ENCODE assay signal across 19 cellular contexts in the genomic region with DNA sequence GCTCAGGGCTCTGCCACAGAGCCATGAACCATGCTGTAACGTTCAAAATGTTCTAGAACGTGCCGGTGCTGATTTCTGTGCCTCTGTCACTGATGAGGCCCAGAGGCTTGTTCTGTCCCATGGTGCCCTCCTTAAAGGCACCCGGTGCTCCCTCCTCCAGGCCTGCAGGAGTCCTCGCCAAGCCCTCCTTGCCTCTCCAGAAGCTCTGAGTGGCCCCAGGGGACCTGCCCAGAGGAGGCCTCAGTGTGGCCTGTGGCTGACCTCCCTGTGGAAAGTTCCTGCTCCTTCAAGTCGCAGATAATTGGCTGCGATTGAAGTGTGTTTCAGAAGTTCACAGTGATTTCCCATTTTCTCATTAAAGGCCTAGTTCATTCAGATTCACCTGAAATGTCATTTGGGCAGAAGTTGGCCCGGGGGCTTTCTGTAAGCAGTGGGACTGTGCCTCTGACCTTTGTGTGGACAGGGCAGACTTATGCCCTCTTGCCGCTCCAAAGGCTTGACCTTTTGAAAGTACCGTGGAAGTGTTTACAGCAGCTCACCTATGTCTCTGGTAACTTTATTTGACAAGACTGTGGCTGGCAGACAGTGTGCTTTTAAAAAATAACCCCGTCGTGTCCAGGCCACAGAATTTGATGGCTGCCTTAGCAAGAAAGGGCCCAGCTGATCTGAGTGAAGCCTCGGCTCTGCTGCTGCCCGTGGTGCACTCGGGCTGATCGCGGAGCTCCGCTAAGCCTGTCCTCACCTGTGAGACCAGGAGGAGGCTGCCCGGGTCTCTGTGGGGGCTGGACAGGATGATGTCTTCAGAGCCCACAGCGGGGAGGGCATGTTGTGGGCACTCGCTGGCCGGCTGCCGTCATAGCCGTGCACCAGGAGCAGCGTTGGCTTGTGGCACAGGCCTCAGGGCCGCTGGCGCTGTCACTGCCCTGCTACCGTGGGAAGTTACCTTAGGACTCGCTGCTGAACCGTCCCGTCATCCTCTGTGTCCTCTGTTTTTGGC. TPM values are rescaled to one million over a fixed set of nuclear protein-coding genes. Genes with fewer than 3 reads are reported as not detected.
DNase-seq lines count a peak whose midpoint lies in the region; ATAC-seq, FAIRE-seq and TF ChIP-seq lines count a peak whose summit lies in the region.
"Had no signal": no experiment of that assay in that cellular context is flagged by ENCODE, and none has a peak within 500 bp of the region (broad histone marks: within the 10 kb centered on the region; RNA-seq: fewer than 3 reads in every experiment).

No MANE protein-coding gene starts in this region.

- POLR2A ChIA-PET in H1 (lab: Charles Lee; ENCODE audit: partially characterized antibody), result interaction anchor here (1.4 kb wide), 1 partner anchor 79 kb away, joined by 4 read pairs; no protein-coding TSS in a partner anchor

- H3K4me3 ChIP-seq in H1 (ENCODE audit: extremely low read depth in 1 of 4, insufficient read depth in 2 of 4, low read depth in 3 of 4, low read length in 4 of 4) (no peak overlapping the region), mesenchymal stem cell (ENCODE audit: insufficient read depth in 1 of 2, low read depth in 1 of 2, low read length in 2 of 2) (no peak overlapping the region)
- H3K4me3 ChIP-seq: A549 had no signal

- H2BK15ac ChIP-seq in H1 (ENCODE audit: low read length) (no peak overlapping the region), mesenchymal stem cell (ENCODE audit: low read depth, poor library complexity, severe bottlenecking) (no peak overlapping the region)

- H3K23ac ChIP-seq in H1 (ENCODE audit: insufficient read length) (no peak overlapping the region), mesenchymal stem cell (ENCODE audit: low read length in 2 of 2) (no peak overlapping the region)

- CTCF ChIA-PET in H1 (lab: Charles Lee; ENCODE audit: partially characterized antibody), result interaction anchor here (1.1 to 11.2 kb wide), 5 partner anchors 12 to 107 kb away, joined by 3 to 237 read pairs (median 4); no protein-coding TSS in a partner anchor

- no peak overlapping the region for H4K5ac ChIP-seq in H1 (ENCODE audit: insufficient read length, low read depth, low read length)

- H3K4ac ChIP-seq in H1 (replicated peaks; ENCODE audit: insufficient read length, low read depth, low read length) (no peak overlapping the region), mesenchymal stem cell (ENCODE audit: low read depth in 1 of 2, low read length in 2 of 2) (no peak overlapping the region)

- H2AK5ac ChIP-seq in H1 (ENCODE audit: low read depth, low read length), result no peak overlapping the region
- H2AK5ac ChIP-seq in mesenchymal stem cell (ENCODE audit: low read length, severe bottlenecking), result no peak overlapping the region

- H3K4me1 ChIP-seq in H1 (replicated peaks in 1 of 4; ENCODE audit: control insufficient read depth in 3 of 4, insufficient read depth in 4 of 4, low read length in 3 of 4) (peaks cover 0 to 5% (median 2%) of the 10 kb centered on the region in 4 experiments; a peak in 2 of 7 replicates), mesenchymal stem cell (ENCODE audit: control insufficient read depth, insufficient read depth, low read depth, low read length) (peaks cover 16% of the 10 kb centered on the region)
- H3K4me1 ChIP-seq: A549 had no signal

- H2BK12ac ChIP-seq in H1 (ENCODE audit: low read depth, low read length), result no peak overlapping the region
- no peak overlapping the region for H2BK12ac ChIP-seq in mesenchymal stem cell (ENCODE audit: low read length in 2 of 2)

- H3K36me3 ChIP-seq in H1 (ENCODE audit: control insufficient read depth in 2 of 4, insufficient read depth in 4 of 4, low read length in 3 of 4) (peaks cover 4 to 19% (median 12%) of the 10 kb centered on the region in 4 experiments; a peak in 5 of 8 replicates), mesenchymal stem cell (ENCODE audit: control insufficient read depth in 1 of 2, insufficient read depth in 2 of 2, low read depth in 1 of 2, low read length in 2 of 2) (peaks cover 65 to 70% of the 10 kb centered on the region in 2 experiments)

- TF ChIP-seq RAD21 in H1 (IDR thresholded peaks at IDR 0.05 in 1 of 2, conservative IDR thresholded peaks at IDR 0.05 in 1 of 2; ENCODE audit: low read depth in 2 of 2, low read length in 2 of 2), result no peak

- H3K4me2 ChIP-seq in H1 (ENCODE audit: insufficient read depth in 1 of 2, low read depth in 2 of 2, low read length in 2 of 2), result no peak overlapping the region
- H3K4me2 ChIP-seq in mesenchymal stem cell (ENCODE audit: low read length, poor library complexity, severe bottlenecking), result no peak overlapping the region
- H3K4me2 ChIP-seq: A549 had no signal

- H2BK5ac ChIP-seq in H1 (ENCODE audit: low read depth, low read length), result no peak overlapping the region
- no peak overlapping the region for H2BK5ac ChIP-seq in mesenchymal stem cell (ENCODE audit: low read depth, low read length, poor library complexity, severe bottlenecking)

- no peak overlapping the region for H2BK20ac ChIP-seq in H1 (ENCODE audit: low read length)

- peak overlapping the region; percentile 70 for H3K27ac Mint-ChIP-seq in stimulated activated effector memory CD8-positive, alpha-beta T cell treated with anti-CD3 and anti-CD28 coated beads, Interleukin-12 subunit alpha, Interleukin-12 subunit beta, amount 100 ng/mL, for 72 hours
- H3K27ac Mint-ChIP-seq: CD4-positive, alpha-beta T cell had no signal

- H3K27me3 ChIP-seq in H1 (replicated peaks in 1 of 4; ENCODE audit: control insufficient read depth in 3 of 4, extremely low read depth in 1 of 4, insufficient read depth in 3 of 4, low read length in 3 of 4) (no peaks in the 10 kb centered on the region), mesenchymal stem cell (ENCODE audit: control insufficient read depth in 1 of 2, insufficient read depth in 1 of 2, low read length in 2 of 2) (no peaks in the 10 kb centered on the region)

- H2BK120ac ChIP-seq in H1 (replicated peaks; ENCODE audit: low read depth, low read length) (no peak overlapping the region), mesenchymal stem cell (ENCODE audit: low read depth, low read length) (no peak overlapping the region)

- H4K91ac ChIP-seq in H1 (replicated peaks; ENCODE audit: insufficient read length, low read length) (no peak overlapping the region), mesenchymal stem cell (ENCODE audit: low read length) (peak overlapping the region; percentile 64)

- H4K20me1 ChIP-seq in H1 (replicated peaks in 1 of 2; ENCODE audit: control insufficient read depth in 1 of 2, insufficient read depth in 2 of 2, low read length in 2 of 2), result peaks cover 0 to 4% of the 10 kb centered on the region in 2 experiments

- H3K9me3 Mint-ChIP-seq in stimulated activated effector memory CD8-positive, alpha-beta T cell treated with anti-CD3 and anti-CD28 coated beads, Interleukin-12 subunit alpha, Interleukin-12 subunit beta, amount 100 ng/mL, for 72 hours, result no peaks in the 10 kb centered on the region
- H3K9me3 Mint-ChIP-seq: CD4-positive, alpha-beta T cell had no signal

- H3K79me1 ChIP-seq in H1 (ENCODE audit: low read depth, low read length) (no peaks in the 10 kb centered on the region), mesenchymal stem cell (replicated peaks; ENCODE audit: low read length, poor library complexity, severe bottlenecking) (peaks cover 26% of the 10 kb centered on the region)

- no peak for TF ChIP-seq POLR2A in H1 (IDR thresholded peaks at IDR 0.05; ENCODE audit: control extremely low read depth in 1 of 2, low read depth in 2 of 2, low read length in 2 of 2)

- FAIRE-seq in H1 (lab: Jason Lieb, UNC), result no peak
- FAIRE-seq: A549, H54 had no signal

- no peak for DNase-seq in Right ventricle myocardium superior
- no peak for DNase-seq in Right ventricle myocardium inferior (ENCODE audit: missing footprints)
- DNase-seq in H1 (ENCODE audit: low read depth in 1 of 2, low spot score in 2 of 2), result no peak
- DNase-seq in mesenchymal stem cell, result no peak
- DNase-seq in stimulated activated effector memory CD8-positive, alpha-beta T cell treated with anti-CD3 and anti-CD28 coated beads, Interleukin-12 subunit alpha, Interleukin-12 subunit beta, amount 100 ng/mL, for 72 hours (ENCODE audit: low spot score in 2 of 2), result no peak
- no peak for DNase-seq in NCI-H146 treated with DMSO at 0.1 percent for 48 hours (lab: John Stamatoyannopoulos, UW; ENCODE audit: unreplicated experiment)
- DNase-seq in GOT3 (lab: John Stamatoyannopoulos, UW), result no peak
- DNase-seq in GM19238 (ENCODE audit: insufficient read length, low spot score), result no peak
- DNase-seq: AML-193; Calu3; CD4-positive, alpha-beta T cell; DMS79 treated with DMSO at 0.1 percent for 48 hours; GF-D8; HCEC 1CT had no signal

- H4K8ac ChIP-seq in H1 (ENCODE audit: extremely low read depth, insufficient read depth, low read length) (0 out of 2 replicates have a peak overlapping the region, but pooled peaks have one; percentile 17), mesenchymal stem cell (ENCODE audit: low read length) (no peak overlapping the region)

- no peaks in the 10 kb centered on the region for H3K23me2 ChIP-seq in H1 (ENCODE audit: low read depth, low read length)

- H2AFZ ChIP-seq in H1 (ENCODE audit: low read length) (no peak overlapping the region), mesenchymal stem cell (ENCODE audit: low read depth, low read length) (no peak overlapping the region)

- H3K18ac ChIP-seq in H1 (ENCODE audit: extremely low read depth, low read length), result no peak overlapping the region
- no peak overlapping the region for H3K18ac ChIP-seq in mesenchymal stem cell (ENCODE audit: low read depth in 1 of 2, low read length in 2 of 2)

- no peaks in the 10 kb centered on the region for H3K79me2 ChIP-seq in H1 (ENCODE audit: control insufficient read depth in 1 of 2, insufficient read depth in 2 of 2, low read length in 2 of 2)

- no peak for TF ChIP-seq EP300 in H1 (IDR thresholded peaks at IDR 0.05; ENCODE audit: borderline replicate concordance in 1 of 2, low read depth in 2 of 2, low read length in 2 of 2)

- no peaks in the 10 kb centered on the region for H3K9me3 ChIP-seq in H1 (ENCODE audit: insufficient read depth in 2 of 2, low read depth in 1 of 2, low read length in 1 of 2)
- H3K9me3 ChIP-seq in mesenchymal stem cell (ENCODE audit: control insufficient read depth, low read length), result no peaks in the 10 kb centered on the region
- H3K9me3 ChIP-seq: A549 had no signal

- WGBS in H1 (ENCODE audit: extremely low coverage in 1 of 2, insufficient coverage in 1 of 2, insufficient read length in 1 of 2, insufficient replicate concordance in 2 of 2, low coverage in 1 of 2, low lambda C conversion rate in 2 of 2, missing lambda C conversion rate in 1 of 2), 2 experiments, result 93% methylated on average over 25 of the region's 31 CpGs; no CpG with 5 or more reads in 1 of the 2 experiments
- WGBS in mesenchymal stem cell, result 91% methylated on average over 31 of the region's 31 CpGs

- no peaks in the 10 kb centered on the region for H3K4me1 Mint-ChIP-seq in stimulated activated effector memory CD8-positive, alpha-beta T cell treated with anti-CD3 and anti-CD28 coated beads, Interleukin-12 subunit alpha, Interleukin-12 subunit beta, amount 100 ng/mL, for 72 hours

- no peak overlapping the region for H3K27ac ChIP-seq in H1 (ENCODE audit: low read depth, low read length)
- no peak overlapping the region for H3K27ac ChIP-seq in mesenchymal stem cell (ENCODE audit: low read length, poor library complexity, severe bottlenecking)
- H3K27ac ChIP-seq: 22Rv1, A549, C4-2B, HL-60 had no signal

- peaks cover 80% of the 10 kb centered on the region for H3K36me3 Mint-ChIP-seq in stimulated activated effector memory CD8-positive, alpha-beta T cell treated with anti-CD3 and anti-CD28 coated beads, Interleukin-12 subunit alpha, Interleukin-12 subunit beta, amount 100 ng/mL, for 72 hours

- no peak overlapping the region for H3K4me3 Mint-ChIP-seq in stimulated activated effector memory CD8-positive, alpha-beta T cell treated with anti-CD3 and anti-CD28 coated beads, Interleukin-12 subunit alpha, Interleukin-12 subunit beta, amount 100 ng/mL, for 72 hours
- H3K4me3 Mint-ChIP-seq: CD4-positive, alpha-beta T cell had no signal

- ATAC-seq in Right ventricle myocardium superior (ENCODE audit: poor library complexity) (peak; percentile 21), Right ventricle myocardium inferior (no peak)
- ATAC-seq in stimulated activated effector memory CD8-positive, alpha-beta T cell treated with anti-CD3 and anti-CD28 coated beads, Interleukin-12 subunit alpha, Interleukin-12 subunit beta, amount 100 ng/mL, for 72 hours, result no peak
- ATAC-seq: A549 had no signal

- TF ChIP-seq CTCF in H1 (IDR thresholded peaks at IDR 0.05; ENCODE audit: control extremely low read depth in 1 of 3, insufficient read depth in 1 of 3, low read depth in 1 of 3, low read length in 3 of 3), result no peak

- no peak overlapping the region for H3K56ac ChIP-seq in H1 (replicated peaks; ENCODE audit: insufficient read length, low read depth, low read length)

- intact Hi-C loops in Right ventricle myocardium superior (cut with DNase I), result loop anchor here (5.0 kb wide), 1 partner anchor 126 kb away; the partner anchor contains the start of gene CPZ
- intact Hi-C loops in Right ventricle myocardium inferior (cut with DNase I), result no loop called here

- H3K14ac ChIP-seq in H1 (ENCODE audit: insufficient read length) (no peak overlapping the region), mesenchymal stem cell (ENCODE audit: low read length in 2 of 2) (no peak overlapping the region)

- H3K9ac ChIP-seq in H1 (replicated peaks in 1 of 4; ENCODE audit: extremely low read depth in 1 of 4, low read depth in 3 of 4, low read length in 3 of 4), result no peak overlapping the region
- no peak overlapping the region for H3K9ac ChIP-seq in mesenchymal stem cell (ENCODE audit: low read length)

RNA-seq across cellular contexts. Expression of gene TRMT44, which starts 25.3 kb away (rescaled TPM):
- total RNA-seq in Right ventricle myocardium superior, result 8.4 TPM
- total RNA-seq in Right ventricle myocardium inferior, result 9.2 TPM
- total RNA-seq in H1 (2021; fragmentation: NEBNext Ultra II Directional; extraction: Animal tissue kit (Norgen Biotek cat#: 25700)), result 20.1 and 23.9 TPM in 2 replicates
- 8.6 and 11.6 TPM in 2 replicates for polyA plus RNA-seq in H1 (2011; rRNA removed)
- 10.6 TPM for polyA plus RNA-seq in H1 (2011; cell fraction: cytosol; rRNA removed)
- 37.2 TPM for polyA plus RNA-seq in H1 (2011; cell fraction: nucleus; rRNA removed)
- 9.3 to 14.4 TPM (median 11.8 TPM) in 4 replicates for polyA plus RNA-seq in H1 (2012, experiment 1 of 2)
- polyA plus RNA-seq in H1 (2012, experiment 2 of 2), result 5.4 TPM
- 7.4 TPM for polyA plus RNA-seq in H1 (2013, experiment 1 of 2)
- 7.0 TPM for polyA plus RNA-seq in H1 (2013, experiment 2 of 2)
- polyA minus RNA-seq in H1 (2011; rRNA and poly(A)+ RNA removed), result 14.1 and 18.0 TPM in 2 replicates
- polyA minus RNA-seq in H1 (2011; cell fraction: cytosol; rRNA and poly(A)+ RNA removed), result 19.2 TPM
- 52.7 TPM for polyA minus RNA-seq in H1 (2011; cell fraction: nucleus; rRNA and poly(A)+ RNA removed)
- polyA plus RNA-seq in mesenchymal stem cell (2013, experiment 1 of 2), result 3.7 TPM
- polyA plus RNA-seq in mesenchymal stem cell (2013, experiment 2 of 2), result 3.6 TPM

RNA-seq across cellular contexts. Expression of gene ACOX3, which starts 25.4 kb away (rescaled TPM):
- 22.5 TPM for total RNA-seq in Right ventricle myocardium superior
- 25.3 TPM for total RNA-seq in Right ventricle myocardium inferior
- 9.9 and 10.2 TPM in 2 replicates for total RNA-seq in H1 (2021; fragmentation: NEBNext Ultra II Directional; extraction: Animal tissue kit (Norgen Biotek cat#: 25700))
- polyA plus RNA-seq in H1 (2011; rRNA removed), result 2.5 and 4.3 TPM in 2 replicates
- 3.5 TPM for polyA plus RNA-seq in H1 (2011; cell fraction: cytosol; rRNA removed)
- polyA plus RNA-seq in H1 (2011; cell fraction: nucleus; rRNA removed), result 4.9 TPM
- 5.7 to 10.4 TPM (median 7.9 TPM) in 4 replicates for polyA plus RNA-seq in H1 (2012, experiment 1 of 2)
- polyA plus RNA-seq in H1 (2012, experiment 2 of 2), result 8.1 TPM
- 6.0 TPM for polyA plus RNA-seq in H1 (2013, experiment 1 of 2)
- polyA plus RNA-seq in H1 (2013, experiment 2 of 2), result 5.7 TPM
- 5.4 and 9.0 TPM in 2 replicates for polyA minus RNA-seq in H1 (2011; rRNA and poly(A)+ RNA removed)
- 2.1 TPM for polyA minus RNA-seq in H1 (2011; cell fraction: cytosol; rRNA and poly(A)+ RNA removed)
- polyA minus RNA-seq in H1 (2011; cell fraction: nucleus; rRNA and poly(A)+ RNA removed), result 5.4 TPM
- polyA plus RNA-seq in mesenchymal stem cell (2013, experiment 1 of 2), result 10.4 TPM
- 12.2 TPM for polyA plus RNA-seq in mesenchymal stem cell (2013, experiment 2 of 2)
